Comparison of ENCODE assay signal across 16 cellular contexts in the genomic region with DNA sequence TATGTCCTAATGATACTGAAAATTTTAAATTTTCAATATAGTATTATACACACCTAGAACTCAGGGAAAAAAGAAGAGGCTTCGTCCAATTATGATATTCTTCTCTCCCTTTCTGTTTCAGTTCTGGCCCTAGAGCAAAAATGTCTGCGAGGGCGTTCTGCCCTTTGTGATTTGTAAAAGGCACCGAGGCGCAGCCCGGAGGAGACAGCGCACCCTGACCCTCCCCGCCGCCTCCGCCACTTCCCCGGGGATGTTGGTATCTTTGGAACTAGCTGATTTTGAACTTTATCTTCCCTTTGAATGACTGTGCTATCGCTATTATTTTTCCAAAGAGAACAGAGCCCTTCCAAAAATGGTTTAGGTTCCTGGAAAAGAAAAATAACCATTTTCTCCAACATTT.
DNase-seq lines count a peak whose midpoint lies in the region; ATAC-seq and TF ChIP-seq lines count a peak whose summit lies in the region.
"Had no signal": no experiment of that assay in that cellular context is flagged by ENCODE, and none has a peak within 500 bp of the region (broad histone marks: within the 10 kb centered on the region; RNA-seq: fewer than 3 reads in every experiment).

No MANE protein-coding gene starts in this region.

- CTCF ChIA-PET in WTC11 (lab: Charles Lee): interaction anchor here (2.0 kb wide), 1 partner anchor 106 kb away, joined by 9 read pairs; no protein-coding TSS in a partner anchor

- no peaks in the 10 kb centered on the region; the same call in 1 of the 2 replicates for H3K27me3 Mint-ChIP-seq in WTC11 (ENCODE audit: low read depth)
- no peaks in the 10 kb centered on the region for H3K27me3 Mint-ChIP-seq in nephron progenitor cell (ENCODE audit: low read depth, poor library complexity)

- POLR2A ChIA-PET in WTC11 (lab: Charles Lee): interaction anchor here (0.7 kb wide), 1 partner anchor 98 kb away, joined by 4 read pairs; no protein-coding TSS in a partner anchor

- no peaks in the 10 kb centered on the region for H3K9me3 Mint-ChIP-seq in WTC11
- H3K9me3 Mint-ChIP-seq in nephron progenitor cell: peaks cover 26% of the 10 kb centered on the region

- H3K27me3 ChIP-seq in H7 (ENCODE audit: control insufficient read depth, insufficient read depth, low read length): no peaks in the 10 kb centered on the region

- TF ChIP-seq CTCF in WTC11 (IDR thresholded peaks at IDR 0.05) (no peak), fibroblast of villous mesenchyme (IDR thresholded peaks at IDR 0.05; ENCODE audit: insufficient read depth, low read depth, low read length) (no peak), nephron progenitor cell (IDR thresholded peaks at IDR 0.05) (no peak)

- H3K36me3 Mint-ChIP-seq in WTC11 (no peaks in the 10 kb centered on the region), nephron progenitor cell (ENCODE audit: low read depth) (peaks cover 3% of the 10 kb centered on the region)
- H3K36me3 Mint-ChIP-seq: naive B cell had no signal

- ATAC-seq in WTC11: no peak
- ATAC-seq in GM18517 (IDR thresholded peaks at IDR 0.05; ENCODE audit: unreplicated experiment): no peak
- no peak for ATAC-seq in GM21619 (IDR thresholded peaks at IDR 0.05; ENCODE audit: unreplicated experiment)
- ATAC-seq: left lung, sciatic nerve had no signal

- peaks cover 21% of the 10 kb centered on the region for H3K4me1 Mint-ChIP-seq in WTC11
- peaks cover 23% of the 10 kb centered on the region for H3K4me1 Mint-ChIP-seq in nephron progenitor cell

- H3K4me3 Mint-ChIP-seq in WTC11 (peak overlapping the region; percentile 24; the same call in 1 of the 2 replicates), nephron progenitor cell (no peak overlapping the region)

- DNase-seq in H7: peak; percentile 59
- DNase-seq in WTC11 (ENCODE audit: low spot score): no peak
- DNase-seq in fibroblast of villous mesenchyme (ENCODE audit: low read depth): no peak
- peak; percentile 16 for DNase-seq in nephron progenitor cell
- no peak for DNase-seq in cerebellar nuclear complex (lab: John Stamatoyannopoulos, UW)
- DNase-seq in GM03348 (ENCODE audit: low spot score): no peak
- DNase-seq: activated CD8-positive, alpha-beta memory T cell treated with anti-CD3 and anti-CD28 coated beads for 24 hours; amniotic stem cell; DMS79; left lung; naive B cell; NCI-H1694; NCI-H446 had no signal

- no peaks in the 10 kb centered on the region for H3K36me3 ChIP-seq in H7 (replicated peaks; ENCODE audit: control insufficient read depth, insufficient read depth, low read length)
- H3K36me3 ChIP-seq: left lung had no signal

- no peak overlapping the region for H3K27ac Mint-ChIP-seq in WTC11
- H3K27ac Mint-ChIP-seq in nephron progenitor cell: no peak overlapping the region

- H3K4me3 ChIP-seq in H7 (ENCODE audit: insufficient read depth, low read depth, low read length): no peak overlapping the region
- peak overlapping the region; percentile 12 for H3K4me3 ChIP-seq in fibroblast of villous mesenchyme (ENCODE audit: low read depth, low read length)
- H3K4me3 ChIP-seq: left lung had no signal

TF ChIP-seq in WTC11, 78 proteins besides CTCF, POLR2A, EP300 and RAD21:
- TF ChIP-seq, protein P1, sequence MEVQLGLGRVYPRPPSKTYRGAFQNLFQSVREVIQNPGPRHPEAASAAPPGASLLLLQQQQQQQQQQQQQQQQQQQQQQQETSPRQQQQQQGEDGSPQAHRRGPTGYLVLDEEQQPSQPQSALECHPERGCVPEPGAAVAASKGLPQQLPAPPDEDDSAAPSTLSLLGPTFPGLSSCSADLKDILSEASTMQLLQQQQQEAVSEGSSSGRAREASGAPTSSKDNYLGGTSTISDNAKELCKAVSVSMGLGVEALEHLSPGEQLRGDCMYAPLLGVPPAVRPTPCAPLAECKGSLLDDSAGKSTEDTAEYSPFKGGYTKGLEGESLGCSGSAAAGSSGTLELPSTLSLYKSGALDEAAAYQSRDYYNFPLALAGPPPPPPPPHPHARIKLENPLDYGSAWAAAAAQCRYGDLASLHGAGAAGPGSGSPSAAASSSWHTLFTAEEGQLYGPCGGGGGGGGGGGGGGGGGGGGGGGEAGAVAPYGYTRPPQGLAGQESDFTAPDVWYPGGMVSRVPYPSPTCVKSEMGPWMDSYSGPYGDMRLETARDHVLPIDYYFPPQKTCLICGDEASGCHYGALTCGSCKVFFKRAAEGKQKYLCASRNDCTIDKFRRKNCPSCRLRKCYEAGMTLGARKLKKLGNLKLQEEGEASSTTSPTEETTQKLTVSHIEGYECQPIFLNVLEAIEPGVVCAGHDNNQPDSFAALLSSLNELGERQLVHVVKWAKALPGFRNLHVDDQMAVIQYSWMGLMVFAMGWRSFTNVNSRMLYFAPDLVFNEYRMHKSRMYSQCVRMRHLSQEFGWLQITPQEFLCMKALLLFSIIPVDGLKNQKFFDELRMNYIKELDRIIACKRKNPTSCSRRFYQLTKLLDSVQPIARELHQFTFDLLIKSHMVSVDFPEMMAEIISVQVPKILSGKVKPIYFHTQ (CRISPR knock-in tag; IDR thresholded peaks at IDR 0.05): no peak
- TF ChIP-seq, protein P2, sequence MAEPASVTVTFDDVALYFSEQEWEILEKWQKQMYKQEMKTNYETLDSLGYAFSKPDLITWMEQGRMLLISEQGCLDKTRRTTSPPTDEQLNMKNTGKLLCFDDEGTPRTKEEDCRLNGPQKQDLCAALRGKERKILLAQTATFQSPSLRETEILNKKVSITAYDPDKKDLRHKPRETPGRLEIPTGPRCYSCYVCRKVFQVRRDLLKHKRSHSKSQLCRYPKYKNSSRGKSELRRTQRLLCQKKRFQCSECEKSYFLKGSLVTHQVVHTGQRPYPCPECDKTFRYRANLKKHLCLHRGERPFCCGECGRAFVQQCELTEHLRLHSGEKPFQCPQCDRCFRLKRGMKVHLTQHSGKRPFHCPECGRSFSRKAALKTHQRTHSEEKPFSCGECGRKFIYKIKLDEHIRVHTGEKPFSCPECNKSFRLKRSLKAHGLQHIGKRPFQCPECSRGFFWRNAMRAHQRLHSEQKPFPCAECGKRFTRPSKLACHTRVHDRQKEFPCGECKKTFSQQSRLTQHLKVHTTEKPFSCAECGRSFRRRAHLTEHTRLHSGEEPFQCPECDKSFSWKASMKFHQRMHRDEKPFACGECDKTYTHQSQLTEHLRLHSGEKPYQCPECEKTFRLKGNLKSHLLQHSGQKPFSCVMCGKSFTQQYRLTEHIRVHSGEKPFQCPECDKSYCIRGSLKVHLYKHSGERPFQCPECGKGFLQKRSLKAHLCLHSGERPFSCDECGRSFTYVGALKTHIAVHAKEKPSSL (CRISPR knock-in tag; conservative IDR thresholded peaks at IDR 0.05): no peak
- TF ChIP-seq, protein P3, sequence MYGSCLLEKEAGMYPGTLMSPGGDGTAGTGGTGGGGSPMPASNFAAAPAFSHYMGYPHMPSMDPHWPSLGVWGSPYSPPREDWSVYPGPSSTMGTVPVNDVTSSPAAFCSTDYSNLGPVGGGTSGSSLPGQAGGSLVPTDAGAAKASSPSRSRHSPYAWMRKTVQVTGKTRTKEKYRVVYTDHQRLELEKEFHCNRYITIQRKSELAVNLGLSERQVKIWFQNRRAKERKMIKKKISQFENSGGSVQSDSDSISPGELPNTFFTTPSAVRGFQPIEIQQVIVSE (CRISPR knock-in tag; IDR thresholded peaks at IDR 0.05; ENCODE audit: borderline replicate concordance): no peak
- TF ChIP-seq ZNF263 (CRISPR knock-in tag; IDR thresholded peaks at IDR 0.05; ENCODE audit: low read depth): no peak
- TF ChIP-seq PRRX2 (CRISPR knock-in tag; IDR thresholded peaks at IDR 0.05): no peak
- TF ChIP-seq NFYB (CRISPR knock-in tag; conservative IDR thresholded peaks at IDR 0.05; ENCODE audit: low read depth): no peak
- TF ChIP-seq SMAD3 (CRISPR knock-in tag; IDR thresholded peaks at IDR 0.05; ENCODE audit: borderline replicate concordance): no peak
- no peak for TF ChIP-seq ZNF416 (CRISPR knock-in tag; IDR thresholded peaks at IDR 0.05)

Comparison
In these comparisons a context has a peak if more than half of its experiments do, and no peak if none do; other contexts are left out.
1. DNase-seq: peak in H7 (single experiment) and nephron progenitor cell (single experiment); none in WTC11 (single experiment), fibroblast of villous mesenchyme (single experiment), cerebellar nuclear complex (0 of 2) and GM03348 (single experiment).